ENCODE assay signal across 11 cellular contexts in genomic region chr12:53223006-53223305, GRCh38. TPM values are rescaled to one million over a fixed set of nuclear protein-coding genes. Genes with fewer than 3 reads are reported as not detected.
A peak's percentile ranks its signal among the peaks of the same experiment; 100 is the strongest.
DNase-seq lines count a peak whose midpoint lies in the region; ATAC-seq, FAIRE-seq and TF ChIP-seq lines count a peak whose summit lies in the region.
"Had no signal": no experiment of that assay in that cellular context is flagged by ENCODE, and none has a peak within 500 bp of the region (broad histone marks: within the 10 kb centered on the region; RNA-seq: fewer than 3 reads in every experiment).

No MANE protein-coding gene starts in this region.

- TF ChIP-seq POLR2A in HepG2 (IDR thresholded peaks at IDR 0.05; ENCODE audit: insufficient read depth in 1 of 2, low read depth in 2 of 2, low read length in 2 of 2): no peak
- TF ChIP-seq POLR2A in right lobe of liver (IDR thresholded peaks at IDR 0.05): no peak

- peak overlapping the region; percentile 94 to 99 for H3K27ac Mint-ChIP-seq in natural killer cell

- peaks cover 51% of the 10 kb centered on the region for H3K4me1 ChIP-seq in HepG2 (ENCODE audit: insufficient read depth, low read length)
- peaks cover 0 to 6% (median 0%) of the 10 kb centered on the region in 4 donors for H3K4me1 ChIP-seq in right lobe of liver
- H3K4me1 ChIP-seq in colonic mucosa: peaks cover 11% of the 10 kb centered on the region

- peak overlapping the region; percentile 45 for H3K4me3 Mint-ChIP-seq in natural killer cell

- H3K9ac ChIP-seq in HepG2 (ENCODE audit: insufficient read depth, low read depth, low read length) (no peak overlapping the region), colonic mucosa (ENCODE audit: low read depth in 2 of 2, low read length in 2 of 2) (peak overlapping the region in 1 of 2 donors; percentile 99)

- no peaks in the 10 kb centered on the region for H3K79me2 ChIP-seq in HepG2 (ENCODE audit: insufficient read depth, low read length)

- H3K27me3 Mint-ChIP-seq in natural killer cell (ENCODE audit: low read depth in 2 of 2): no peaks in the 10 kb centered on the region

- peaks cover 0 to 26% of the 10 kb centered on the region in 2 experiments; a peak in 4 of 5 replicates for H3K27me3 ChIP-seq in HepG2 (ENCODE audit: control insufficient read depth in 1 of 2, insufficient read depth in 2 of 2, low read length in 2 of 2)
- no peaks in the 10 kb centered on the region for H3K27me3 ChIP-seq in right lobe of liver
- H3K27me3 ChIP-seq in colonic mucosa: no peaks in the 10 kb centered on the region

- POLR2A ChIA-PET in HepG2 (lab: Yijun Ruan, JAX): no interaction called here

- peak overlapping the region; percentile 100 for H3K4me2 ChIP-seq in HepG2 (ENCODE audit: low read depth, low read length)

- no TSS peak for BruUV-seq in HepG2 (replicated peaks; lab: Mats Ljungman, UMichigan)

- CTCF ChIA-PET in HepG2 (lab: Yijun Ruan, JAX; ENCODE audit: low intra/inter-chr PET ratio, low total read pairs): no interaction called here

- H3K9me3 ChIP-seq in HepG2 (ENCODE audit: low read length): no peaks in the 10 kb centered on the region
- H3K9me3 ChIP-seq in right lobe of liver: no peaks in the 10 kb centered on the region
- H3K9me3 ChIP-seq in colonic mucosa: no peaks in the 10 kb centered on the region

- TF ChIP-seq RAD21 in HepG2 (CRISPR knock-in tag; IDR thresholded peaks at IDR 0.05): no peak

- H3K4me1 Mint-ChIP-seq in natural killer cell: peaks cover 51 to 77% of the 10 kb centered on the region in 2 donors

- intact Hi-C loops in HepG2 (cut with micrococcal nuclease; ENCODE audit: unreplicated experiment) (loop anchor here (5.0 kb wide), 1 partner anchor 74 kb away; the partner anchor contains the start of genes MYG1 and PFDN5), right lobe of liver (cut with DNase I) (no loop called here), colonic mucosa (cut with DNase I) (no loop called here), natural killer cell (cut with micrococcal nuclease) (loop anchor here (5.0 kb wide), 2 partner anchors 44 to 74 kb away; partner anchors contain the start of genes ESPL1, MYG1 and PFDN5)

- no peak for DNase-seq in HepG2 (ENCODE audit: low spot score)
- no peak for DNase-seq in right lobe of liver
- DNase-seq in colonic mucosa: no peak
- DNase-seq in natural killer cell: no peak
- DNase-seq in NCI-H2196 (lab: John Stamatoyannopoulos, UW; ENCODE audit: unreplicated experiment): no peak
- no peak for DNase-seq in GF-D8 (lab: John Stamatoyannopoulos, UW)
- DNase-seq in NCI-H2029 treated with DMSO at 0.1 percent for 48 hours (lab: John Stamatoyannopoulos, UW): no peak
- DNase-seq: NCI-H1417 treated with DMSO at 0.1 percent for 48 hours, SW 1271 had no signal

- TF ChIP-seq CTCF in HepG2 (CRISPR knock-in tag; IDR thresholded peaks at IDR 0.05) (no peak), right lobe of liver (IDR thresholded peaks at IDR 0.05) (no peak), colonic mucosa (IDR thresholded peaks at IDR 0.05) (no peak), natural killer cell (IDR thresholded peaks at IDR 0.05) (no peak)

- WGBS in HepG2 (ENCODE audit: low lambda C conversion rate): 14% methylated on average over 4 of the region's 4 CpGs
- 60% methylated on average over 4 of the region's 4 CpGs for WGBS in right lobe of liver (ENCODE audit: insufficient coverage, low coverage, low lambda C conversion rate, missing lambda C conversion rate)

- H2AFZ ChIP-seq in HepG2 (ENCODE audit: low read length): no peak overlapping the region

- TF ChIP-seq EP300 in HepG2 (IDR thresholded peaks at IDR 0.05; ENCODE audit: low read depth in 2 of 2, low read length in 2 of 2): no peak
- TF ChIP-seq EP300 in HepG2 (CRISPR knock-in tag; IDR thresholded peaks at IDR 0.05; ENCODE audit: borderline replicate concordance): no peak

- H3K9me3 Mint-ChIP-seq in natural killer cell: no peaks in the 10 kb centered on the region

- in situ Hi-C loops in HepG2 (cut with HindIII; ENCODE audit: extremely low pct_ligation_motif_present, low pct_unique_long_range_greater_than_20kb): no loop called here

- H3K36me3 Mint-ChIP-seq in natural killer cell: no peaks in the 10 kb centered on the region

- no peak for FAIRE-seq in HepG2 (lab: Jason Lieb, UNC)
- FAIRE-seq: D721Med had no signal

- H3K36me3 ChIP-seq in HepG2 (replicated peaks in 1 of 2; ENCODE audit: control insufficient read depth in 1 of 2, insufficient read depth in 2 of 2, low read length in 2 of 2) (no peaks in the 10 kb centered on the region), right lobe of liver (no peaks in the 10 kb centered on the region), colonic mucosa (no peaks in the 10 kb centered on the region)

- no peaks in the 10 kb centered on the region for H4K20me1 ChIP-seq in HepG2 (ENCODE audit: insufficient read depth, low read length)

- H3K4me3 ChIP-seq in HepG2 (replicated peaks in 1 of 3; ENCODE audit: insufficient read depth in 1 of 3, low read depth in 2 of 3, low read length in 3 of 3) (peak overlapping the region in 2 of 3 experiments; percentile 1 to 89; a peak in 1 of 6 replicates), right lobe of liver (no peak overlapping the region), colonic mucosa (no peak overlapping the region)

- no peak overlapping the region for H3K27ac ChIP-seq in HepG2 (ENCODE audit: extremely low read length, insufficient read depth, low read length)
- peak overlapping the region in 1 of 3 donors; percentile 28 for H3K27ac ChIP-seq in right lobe of liver
- H3K27ac ChIP-seq in colonic mucosa: peak overlapping the region; percentile 27

- ATAC-seq in HepG2 (no peak), right lobe of liver (no peak), natural killer cell (no peak), HG03280 (IDR thresholded peaks at IDR 0.05; ENCODE audit: unreplicated experiment) (no peak)

RNA-seq across cellular contexts. Expression of gene RARG, which starts 9.1 kb away (rescaled TPM):
- total RNA-seq in HepG2 (2016; rRNA removed; fragmentation: Illumina TruSeq; extraction: Trizol): 0.77 and 0.91 TPM in 2 replicates
- total RNA-seq in HepG2 (2016; cell fraction: cytosol; rRNA removed; fragmentation: Illumina TruSeq; extraction: Trizol; ENCODE audit: low read depth): 0.18 and 0.91 TPM in 2 replicates
- total RNA-seq in HepG2 (2016; cell fraction: insoluble cytoplasmic fraction; rRNA removed; fragmentation: Illumina TruSeq; extraction: Trizol): 0.49 and 1.3 TPM in 2 replicates
- total RNA-seq in HepG2 (2016; cell fraction: membrane; rRNA removed; fragmentation: Illumina TruSeq; extraction: Trizol): 0.90 and 1.1 TPM in 2 replicates
- total RNA-seq in HepG2 (2016; cell fraction: nucleus; rRNA removed; fragmentation: Illumina TruSeq; extraction: Trizol): 0.72 and 1.5 TPM in 2 replicates
- polyA plus RNA-seq in HepG2 (2011; rRNA removed): 1.5 and 1.6 TPM in 2 replicates
- polyA plus RNA-seq in HepG2 (2011; cell fraction: cytosol; rRNA removed): 0.87 and 1.9 TPM in 2 replicates
- polyA plus RNA-seq in HepG2 (2011; cell fraction: nucleus; rRNA removed): 3.2 and 4.1 TPM in 2 replicates
- polyA plus RNA-seq in HepG2 (2012): 0.89 and 0.92 TPM in 2 replicates
- 0.21 and 0.27 TPM in 2 replicates for polyA plus RNA-seq in HepG2 (2016; cell fraction: cytosol; fragmentation: Illumina TruSeq; extraction: Trizol; ENCODE audit: low read depth)
- 1.0 and 1.1 TPM in 2 replicates for polyA plus RNA-seq in HepG2 (2016; cell fraction: insoluble cytoplasmic fraction; fragmentation: Illumina TruSeq; extraction: Trizol; ENCODE audit: low read depth)
- 0.57 and 0.81 TPM in 2 replicates for polyA plus RNA-seq in HepG2 (2016; cell fraction: membrane; fragmentation: Illumina TruSeq; extraction: Trizol; ENCODE audit: low read depth)
- 2.2 and 2.3 TPM in 2 replicates for polyA plus RNA-seq in HepG2 (2016; cell fraction: nucleus; fragmentation: Illumina TruSeq; extraction: Trizol; ENCODE audit: insufficient read depth, low read depth)
- 4.0 and 33.4 TPM in 2 replicates for polyA minus RNA-seq in HepG2 (2011; rRNA and poly(A)+ RNA removed; ENCODE audit: low replicate concordance)
- polyA minus RNA-seq in HepG2 (2011; cell fraction: cytosol; rRNA and poly(A)+ RNA removed): 0.99 and 1.1 TPM in 2 replicates
- polyA minus RNA-seq in HepG2 (2011; cell fraction: nucleus; rRNA and poly(A)+ RNA removed): 0.25 and 1.7 TPM in 2 replicates
- 1 to 10 TPM; 1.9 to 2.4 (median 2.1) TPM for total RNA-seq in right lobe of liver
- total RNA-seq in colonic mucosa: 10 to 100 TPM; 11.4 to 21.5 TPM
- 10 to 100 TPM; 24.0 to 30.6 (median 27.5) TPM for total RNA-seq in natural killer cell

RNA-seq across cellular contexts. Expression of gene ITGB7, which starts 15.9 kb away (rescaled TPM):
- total RNA-seq in HepG2 (2016; rRNA removed; fragmentation: Illumina TruSeq; extraction: Trizol): 0.13 and 0.18 TPM in 2 replicates
- total RNA-seq in HepG2 (2016; cell fraction: cytosol; rRNA removed; fragmentation: Illumina TruSeq; extraction: Trizol; ENCODE audit: low read depth): not detected in 2 replicates
- total RNA-seq in HepG2 (2016; cell fraction: insoluble cytoplasmic fraction; rRNA removed; fragmentation: Illumina TruSeq; extraction: Trizol): 0.32 TPM in 1 of 2 replicates, not detected in the other
- not detected in 2 replicates for total RNA-seq in HepG2 (2016; cell fraction: membrane; rRNA removed; fragmentation: Illumina TruSeq; extraction: Trizol)
- not detected in 2 replicates for total RNA-seq in HepG2 (2016; cell fraction: nucleus; rRNA removed; fragmentation: Illumina TruSeq; extraction: Trizol)
- polyA plus RNA-seq in HepG2 (2011; rRNA removed): 0.14 and 0.16 TPM in 2 replicates
- polyA plus RNA-seq in HepG2 (2011; cell fraction: cytosol; rRNA removed): 0.09 and 0.13 TPM in 2 replicates
- polyA plus RNA-seq in HepG2 (2011; cell fraction: nucleus; rRNA removed): 0.39 and 0.40 TPM in 2 replicates
- 0.20 and 0.30 TPM in 2 replicates for polyA plus RNA-seq in HepG2 (2012)
- not detected in 2 replicates for polyA plus RNA-seq in HepG2 (2016; cell fraction: cytosol; fragmentation: Illumina TruSeq; extraction: Trizol; ENCODE audit: low read depth)
- 0.33 TPM in 1 of 2 replicates, not detected in the other for polyA plus RNA-seq in HepG2 (2016; cell fraction: insoluble cytoplasmic fraction; fragmentation: Illumina TruSeq; extraction: Trizol; ENCODE audit: low read depth)
- not detected in 2 replicates for polyA plus RNA-seq in HepG2 (2016; cell fraction: membrane; fragmentation: Illumina TruSeq; extraction: Trizol; ENCODE audit: low read depth)
- 0.20 TPM in 1 of 2 replicates, not detected in the other for polyA plus RNA-seq in HepG2 (2016; cell fraction: nucleus; fragmentation: Illumina TruSeq; extraction: Trizol; ENCODE audit: insufficient read depth, low read depth)
- 0.40 and 2.6 TPM in 2 replicates for polyA minus RNA-seq in HepG2 (2011; rRNA and poly(A)+ RNA removed; ENCODE audit: low replicate concordance)
- polyA minus RNA-seq in HepG2 (2011; cell fraction: cytosol; rRNA and poly(A)+ RNA removed): not detected in 2 replicates
- not detected in 2 replicates for polyA minus RNA-seq in HepG2 (2011; cell fraction: nucleus; rRNA and poly(A)+ RNA removed)
- 1 to 10 TPM; 2.9 to 8.0 (median 3.9) TPM for total RNA-seq in right lobe of liver
- 1 to 10 TPM; 5.3 to 8.8 TPM for total RNA-seq in colonic mucosa
- 100 to 1,000 TPM; 329 to 441 (median 439) TPM for total RNA-seq in natural killer cell

RNA-seq across cellular contexts. Expression of gene CSAD, which starts 42.2 kb away (rescaled TPM):
- total RNA-seq in HepG2 (2016; rRNA removed; fragmentation: Illumina TruSeq; extraction: Trizol): 2.7 and 7.2 TPM in 2 replicates
- 3.9 and 6.0 TPM in 2 replicates for total RNA-seq in HepG2 (2016; cell fraction: cytosol; rRNA removed; fragmentation: Illumina TruSeq; extraction: Trizol; ENCODE audit: low read depth)
- 1.3 and 7.7 TPM in 2 replicates for total RNA-seq in HepG2 (2016; cell fraction: insoluble cytoplasmic fraction; rRNA removed; fragmentation: Illumina TruSeq; extraction: Trizol)
- total RNA-seq in HepG2 (2016; cell fraction: membrane; rRNA removed; fragmentation: Illumina TruSeq; extraction: Trizol): 2.3 TPM in 2 replicates
- 12.9 and 16.2 TPM in 2 replicates for total RNA-seq in HepG2 (2016; cell fraction: nucleus; rRNA removed; fragmentation: Illumina TruSeq; extraction: Trizol)
- 23.5 and 25.2 TPM in 2 replicates for polyA plus RNA-seq in HepG2 (2011; rRNA removed)
- polyA plus RNA-seq in HepG2 (2011; cell fraction: cytosol; rRNA removed): 4.3 and 5.6 TPM in 2 replicates
- polyA plus RNA-seq in HepG2 (2011; cell fraction: nucleus; rRNA removed): 112 and 125 TPM in 2 replicates
- polyA plus RNA-seq in HepG2 (2012): 10.0 and 10.8 TPM in 2 replicates
- polyA plus RNA-seq in HepG2 (2016; cell fraction: cytosol; fragmentation: Illumina TruSeq; extraction: Trizol; ENCODE audit: low read depth): 0.41 and 0.44 TPM in 2 replicates
- 2.9 and 3.3 TPM in 2 replicates for polyA plus RNA-seq in HepG2 (2016; cell fraction: insoluble cytoplasmic fraction; fragmentation: Illumina TruSeq; extraction: Trizol; ENCODE audit: low read depth)
- 1.2 TPM in 2 replicates for polyA plus RNA-seq in HepG2 (2016; cell fraction: membrane; fragmentation: Illumina TruSeq; extraction: Trizol; ENCODE audit: low read depth)
- 64.6 and 67.6 TPM in 2 replicates for polyA plus RNA-seq in HepG2 (2016; cell fraction: nucleus; fragmentation: Illumina TruSeq; extraction: Trizol; ENCODE audit: insufficient read depth, low read depth)
- 12.1 and 29.8 TPM in 2 replicates for polyA minus RNA-seq in HepG2 (2011; rRNA and poly(A)+ RNA removed; ENCODE audit: low replicate concordance)
- 1.8 and 1.9 TPM in 2 replicates for polyA minus RNA-seq in HepG2 (2011; cell fraction: cytosol; rRNA and poly(A)+ RNA removed)
- polyA minus RNA-seq in HepG2 (2011; cell fraction: nucleus; rRNA and poly(A)+ RNA removed): 20.1 and 26.4 TPM in 2 replicates
- 10 to 100 TPM; 20.6 to 54.2 (median 37.1) TPM for total RNA-seq in right lobe of liver
- 10 to 100 TPM in 1 of 2 donors, 1 to 10 TPM in 1; 9.1 to 20.4 TPM for total RNA-seq in colonic mucosa
- 10 to 100 TPM; 50.8 to 54.4 (median 53.0) TPM for total RNA-seq in natural killer cell

RNA-seq across cellular contexts. Expression of gene ZNF740, which starts 42.4 kb away (rescaled TPM):
- 15.0 and 16.9 TPM in 2 replicates for total RNA-seq in HepG2 (2016; rRNA removed; fragmentation: Illumina TruSeq; extraction: Trizol)
- 2.4 and 4.8 TPM in 2 replicates for total RNA-seq in HepG2 (2016; cell fraction: cytosol; rRNA removed; fragmentation: Illumina TruSeq; extraction: Trizol; ENCODE audit: low read depth)
- total RNA-seq in HepG2 (2016; cell fraction: insoluble cytoplasmic fraction; rRNA removed; fragmentation: Illumina TruSeq; extraction: Trizol): 13.9 and 16.1 TPM in 2 replicates
- total RNA-seq in HepG2 (2016; cell fraction: membrane; rRNA removed; fragmentation: Illumina TruSeq; extraction: Trizol): 11.3 and 11.8 TPM in 2 replicates
- total RNA-seq in HepG2 (2016; cell fraction: nucleus; rRNA removed; fragmentation: Illumina TruSeq; extraction: Trizol): 20.9 and 23.7 TPM in 2 replicates
- polyA plus RNA-seq in HepG2 (2011; rRNA removed): 19.0 and 22.0 TPM in 2 replicates
- polyA plus RNA-seq in HepG2 (2011; cell fraction: cytosol; rRNA removed): 7.2 and 8.9 TPM in 2 replicates
- 49.3 and 50.2 TPM in 2 replicates for polyA plus RNA-seq in HepG2 (2011; cell fraction: nucleus; rRNA removed)
- 15.4 and 16.5 TPM in 2 replicates for polyA plus RNA-seq in HepG2 (2012)
- 1.4 and 2.0 TPM in 2 replicates for polyA plus RNA-seq in HepG2 (2016; cell fraction: cytosol; fragmentation: Illumina TruSeq; extraction: Trizol; ENCODE audit: low read depth)
- 11.3 and 12.0 TPM in 2 replicates for polyA plus RNA-seq in HepG2 (2016; cell fraction: insoluble cytoplasmic fraction; fragmentation: Illumina TruSeq; extraction: Trizol; ENCODE audit: low read depth)
- 4.1 and 5.8 TPM in 2 replicates for polyA plus RNA-seq in HepG2 (2016; cell fraction: membrane; fragmentation: Illumina TruSeq; extraction: Trizol; ENCODE audit: low read depth)
- polyA plus RNA-seq in HepG2 (2016; cell fraction: nucleus; fragmentation: Illumina TruSeq; extraction: Trizol; ENCODE audit: insufficient read depth, low read depth): 21.2 and 25.1 TPM in 2 replicates
- polyA minus RNA-seq in HepG2 (2011; rRNA and poly(A)+ RNA removed; ENCODE audit: low replicate concordance): 41.0 and 77.8 TPM in 2 replicates
- 8.4 and 10.6 TPM in 2 replicates for polyA minus RNA-seq in HepG2 (2011; cell fraction: cytosol; rRNA and poly(A)+ RNA removed)
- polyA minus RNA-seq in HepG2 (2011; cell fraction: nucleus; rRNA and poly(A)+ RNA removed): 91.4 and 93.6 TPM in 2 replicates
- 10 to 100 TPM in 5 of 6 experiments, 1 to 10 TPM in 1; 5.5 to 24.4 (median 19.2) TPM for total RNA-seq in right lobe of liver
- 10 to 100 TPM; 27.5 to 32.3 TPM for total RNA-seq in colonic mucosa
- total RNA-seq in natural killer cell: 10 to 100 TPM; 37.1 to 65.9 (median 45.3) TPM

RNA-seq across cellular contexts. Expression of gene ESPL1, which starts 45.1 kb away (rescaled TPM):
- total RNA-seq in HepG2 (2016; rRNA removed; fragmentation: Illumina TruSeq; extraction: Trizol) (11.5 and 11.6 TPM in 2 replicates), right lobe of liver (10 to 100 TPM in 2 of 6 experiments, 1 to 10 TPM in 3, under 1 TPM in 1; 0.04 to 15.0 (median 4.5) TPM), colonic mucosa (10 to 100 TPM in 1 of 2 donors, 1 to 10 TPM in 1; 9.6 to 34.6 TPM), natural killer cell (1 to 10 TPM; 1.9 to 5.8 (median 3.1) TPM)
- 2.5 and 2.8 TPM in 2 replicates for total RNA-seq in HepG2 (2016; cell fraction: cytosol; rRNA removed; fragmentation: Illumina TruSeq; extraction: Trizol; ENCODE audit: low read depth)
- 11.5 and 12.0 TPM in 2 replicates for total RNA-seq in HepG2 (2016; cell fraction: insoluble cytoplasmic fraction; rRNA removed; fragmentation: Illumina TruSeq; extraction: Trizol)
- total RNA-seq in HepG2 (2016; cell fraction: membrane; rRNA removed; fragmentation: Illumina TruSeq; extraction: Trizol): 3.1 and 4.2 TPM in 2 replicates
- total RNA-seq in HepG2 (2016; cell fraction: nucleus; rRNA removed; fragmentation: Illumina TruSeq; extraction: Trizol): 16.7 and 24.8 TPM in 2 replicates
- polyA plus RNA-seq in HepG2 (2011; rRNA removed): 5.3 and 5.8 TPM in 2 replicates
- polyA plus RNA-seq in HepG2 (2011; cell fraction: cytosol; rRNA removed): 1.9 and 3.3 TPM in 2 replicates
- 22.2 and 36.2 TPM in 2 replicates for polyA plus RNA-seq in HepG2 (2011; cell fraction: nucleus; rRNA removed)
- polyA plus RNA-seq in HepG2 (2012): 2.4 and 4.2 TPM in 2 replicates
- polyA plus RNA-seq in HepG2 (2016; cell fraction: cytosol; fragmentation: Illumina TruSeq; extraction: Trizol; ENCODE audit: low read depth): 0.60 and 0.89 TPM in 2 replicates
- 5.1 and 8.7 TPM in 2 replicates for polyA plus RNA-seq in HepG2 (2016; cell fraction: insoluble cytoplasmic fraction; fragmentation: Illumina TruSeq; extraction: Trizol; ENCODE audit: low read depth)
- 1.7 and 1.8 TPM in 2 replicates for polyA plus RNA-seq in HepG2 (2016; cell fraction: membrane; fragmentation: Illumina TruSeq; extraction: Trizol; ENCODE audit: low read depth)
- polyA plus RNA-seq in HepG2 (2016; cell fraction: nucleus; fragmentation: Illumina TruSeq; extraction: Trizol; ENCODE audit: insufficient read depth, low read depth): 41.3 and 46.0 TPM in 2 replicates
- polyA minus RNA-seq in HepG2 (2011; rRNA and poly(A)+ RNA removed; ENCODE audit: low replicate concordance): 14.1 and 75.7 TPM in 2 replicates
- polyA minus RNA-seq in HepG2 (2011; cell fraction: cytosol; rRNA and poly(A)+ RNA removed): 2.5 and 3.9 TPM in 2 replicates
- polyA minus RNA-seq in HepG2 (2011; cell fraction: nucleus; rRNA and poly(A)+ RNA removed): 13.1 and 16.0 TPM in 2 replicates

Comparison
In these comparisons a context has a peak if more than half of its experiments do, and no peak if none do; other contexts are left out.
1. H3K4me3 ChIP-seq: peak in HepG2 (2 of 3); none in right lobe of liver (0 of 3) and colonic mucosa (single experiment).
2. intact Hi-C loops: an anchor here in HepG2 (5.0 kb wide) and natural killer cell (5.0 kb wide); none called in right lobe of liver and colonic mucosa.
3. RNA of gene ITGB7, which starts 15.9 kb away (total RNA-seq): 329 to 441 TPM in natural killer cell; 5.3 to 8.8 TPM in colonic mucosa, 2.9 to 8.0 TPM in right lobe of liver and 0.13 to 0.32 TPM in HepG2; every median in the first group is over 10 times any median in the second.